In genomic region chr1:228753236-228753741, GRCh38 we compare ENCODE assay signal across 17 cellular contexts. TPM values are rescaled to one million over a fixed set of nuclear protein-coding genes. Genes with fewer than 3 reads are reported as not detected.
DNase-seq lines count a peak whose midpoint lies in the region; ATAC-seq and TF ChIP-seq lines count a peak whose summit lies in the region.
"Had no signal": no experiment of that assay in that cellular context is flagged by ENCODE, and none has a peak within 500 bp of the region (broad histone marks: within the 10 kb centered on the region; RNA-seq: fewer than 3 reads in every experiment).

No MANE protein-coding gene starts in this region.

- POLR2A ChIA-PET in WTC11 (lab: Charles Lee) = no interaction called here

- peaks cover 8% of the 10 kb centered on the region for H3K36me3 Mint-ChIP-seq in activated CD8-positive, alpha-beta memory T cell treated with anti-CD3 and anti-CD28 coated beads, Interleukin-2, amount 10 ng/mL, durations not matched to agents 7 days and 5 days
- peaks cover 12% of the 10 kb centered on the region; the same call in 1 of the 2 replicates for H3K36me3 Mint-ChIP-seq in WTC11

- intact Hi-C loops in posterior vena cava (cut with DNase I) = no loop called here

- CTCF ChIA-PET in activated CD8-positive, alpha-beta memory T cell treated with anti-CD3 and anti-CD28 coated beads, Interleukin-2, amount 10 ng/mL, durations not matched to agents 7 days and 5 days (lab: Charles Lee) = interaction anchor here (1.0 to 1.9 kb wide), 3 partner anchors 11 to 474 kb away, joined by 3 to 7 read pairs (median 3); partner anchors contain the start of gene RHOU
- CTCF ChIA-PET in WTC11 (lab: Charles Lee) = interaction anchor here (1.2 kb wide), 1 partner anchor 17 kb away, joined by 4 read pairs; the partner anchor contains the start of gene RHOU

- no peak for TF ChIP-seq CTCF in WTC11 (IDR thresholded peaks at IDR 0.05)

- no peak overlapping the region for H3K27ac Mint-ChIP-seq in activated CD8-positive, alpha-beta memory T cell treated with anti-CD3 and anti-CD28 coated beads, Interleukin-2, amount 10 ng/mL, durations not matched to agents 7 days and 5 days
- H3K27ac Mint-ChIP-seq in WTC11 = no peak overlapping the region
- H3K27ac Mint-ChIP-seq: B cell; CD4-positive, alpha-beta T cell; GM23338; HFFc6 had no signal

- H3K4me1 Mint-ChIP-seq in activated CD8-positive, alpha-beta memory T cell treated with anti-CD3 and anti-CD28 coated beads, Interleukin-2, amount 10 ng/mL, durations not matched to agents 7 days and 5 days = peaks cover 60% of the 10 kb centered on the region
- peaks cover 15% of the 10 kb centered on the region for H3K4me1 Mint-ChIP-seq in WTC11

- no peak for ATAC-seq in activated CD8-positive, alpha-beta memory T cell treated with anti-CD3 and anti-CD28 coated beads, Interleukin-2, amount 10 ng/mL, durations not matched to agents 7 days and 5 days
- no peak for ATAC-seq in WTC11
- ATAC-seq: GM23338 had no signal

- DNase-seq in activated CD8-positive, alpha-beta memory T cell treated with anti-CD3 and anti-CD28 coated beads, Interleukin-2, amount 10 ng/mL, durations not matched to agents 7 days and 5 days = peak; percentile 27
- no peak for DNase-seq in activated CD8-positive, alpha-beta memory T cell treated with anti-CD3 and anti-CD28 coated beads, Interleukin-2, amount 50 U/mL, for 48 hours
- peak; percentile 17 for DNase-seq in MV-4-11 (lab: John Stamatoyannopoulos, UW)
- DNase-seq in WTC11 (ENCODE audit: low spot score) = no peak
- no peak for DNase-seq in RPMI8226
- DNase-seq in putamen (ENCODE audit: low spot score) = no peak
- DNase-seq in posterior vena cava (ENCODE audit: low spot score) = no peak
- DNase-seq: 8988T; C1 segment of cervical spinal cord; Caco-2; CD4-positive, alpha-beta T cell; HCEC 1CT; HFFc6; IMR-90 had no signal

- H3K27me3 Mint-ChIP-seq in activated CD8-positive, alpha-beta memory T cell treated with anti-CD3 and anti-CD28 coated beads, Interleukin-2, amount 10 ng/mL, durations not matched to agents 7 days and 5 days = peaks cover 62% of the 10 kb centered on the region
- H3K27me3 Mint-ChIP-seq in WTC11 (ENCODE audit: low read depth) = peaks cover 13% of the 10 kb centered on the region

- H3K9me3 Mint-ChIP-seq in activated CD8-positive, alpha-beta memory T cell treated with anti-CD3 and anti-CD28 coated beads, Interleukin-2, amount 10 ng/mL, durations not matched to agents 7 days and 5 days (ENCODE audit: low read depth) = peaks cover 6% of the 10 kb centered on the region
- H3K9me3 Mint-ChIP-seq in WTC11 = peaks cover 17% of the 10 kb centered on the region
- H3K9me3 Mint-ChIP-seq: CD4-positive, alpha-beta T cell; GM23338 had no signal

- no peak overlapping the region for H3K4me3 Mint-ChIP-seq in activated CD8-positive, alpha-beta memory T cell treated with anti-CD3 and anti-CD28 coated beads, Interleukin-2, amount 10 ng/mL, durations not matched to agents 7 days and 5 days
- H3K4me3 Mint-ChIP-seq in WTC11 = no peak overlapping the region
- H3K4me3 Mint-ChIP-seq: B cell; CD4-positive, alpha-beta T cell; GM23338; HFFc6 had no signal

TF ChIP-seq in WTC11, 78 proteins besides CTCF, POLR2A, EP300 and RAD21:
- TF ChIP-seq RORB (CRISPR knock-in tag; IDR thresholded peaks at IDR 0.05) = no peak
- peak; percentile 78; the same call in 1 of the 2 replicates for TF ChIP-seq ZNF121 (CRISPR knock-in tag; IDR thresholded peaks at IDR 0.05)
TF ChIP-seq in WTC11: peak in this region for 1.

RNA-seq across cellular contexts. Expression of gene RHOU, which starts 18.0 kb away (rescaled TPM):
- total RNA-seq in activated CD8-positive, alpha-beta memory T cell treated with anti-CD3 and anti-CD28 coated beads, Interleukin-2, amount 10 ng/mL, durations not matched to agents 7 days and 5 days = 1 to 10 TPM in 1 of 2 experiments, under 1 TPM in 1; 0.61 to 4.5 TPM
- 5.8 to 6.0 TPM (median 5.8 TPM) in 3 replicates for total RNA-seq in WTC11 (2021)
- 10 to 100 TPM; 15.7 to 24.6 TPM for total RNA-seq in posterior vena cava
- total RNA-seq: B cell, HT1080 had no signal

Comparison
In these comparisons a context has a peak if more than half of its experiments do, and no peak if none do; other contexts are left out.
1. DNase-seq: peak in activated CD8-positive, alpha-beta memory T cell treated with anti-CD3 and anti-CD28 coated beads, Interleukin-2, amount 10 ng/mL, durations not matched to agents 7 days and 5 days (single experiment) and MV-4-11 (single experiment); none in activated CD8-positive, alpha-beta memory T cell treated with anti-CD3 and anti-CD28 coated beads, Interleukin-2, amount 50 U/mL, for 48 hours (single experiment), WTC11 (single experiment), RPMI8226 (single experiment), putamen (single experiment) and posterior vena cava (single experiment).